ENCODE assay signal across 8 cellular contexts in genomic region chr13:45370922-45371406, GRCh38.
A peak's percentile ranks its signal among the peaks of the same experiment; 100 is the strongest.
DNase-seq lines count a peak whose midpoint lies in the region.

No MANE protein-coding gene starts in this region.

- DNase-seq in SIG-M5 treated with dmso at 0.1 percent for 504 hours (lab: John Stamatoyannopoulos, UW; ENCODE audit: unreplicated experiment), result peak; percentile 20
- no peak for DNase-seq in SIG-M5 (lab: John Stamatoyannopoulos, UW)
- peak; percentile 61 for DNase-seq in activated CD4-positive, CD25-positive, alpha-beta regulatory T cell treated with anti-CD3 and anti-CD28 coated beads, Interleukin-2, amount 50 U/mL, for 72 hours
- peak; percentile 39 for DNase-seq in cerebellar cortex (ENCODE audit: low spot score)
- peak; percentile 71 for DNase-seq in kidney glomerular epithelial cell (lab: John Stamatoyannopoulos, UW)
- peak; percentile 30 for DNase-seq in stimulated activated CD4-positive, alpha-beta T cell treated with anti-CD3 and anti-CD28 coated beads, Interleukin-1b, Interleukin-23, amount 100 ng/mL, for 48 hours
- DNase-seq in NOMO-1 treated with dmso at 0.1 percent for 144 hours (lab: John Stamatoyannopoulos, UW; ENCODE audit: unreplicated experiment), result no peak
- no peak for DNase-seq in NCI-H510A treated with DMSO at 0.1 percent for 48 hours (lab: John Stamatoyannopoulos, UW)

Comparison
In these comparisons a context has a peak if more than half of its experiments do, and no peak if none do; other contexts are left out.
1. DNase-seq: peak in SIG-M5 treated with dmso at 0.1 percent for 504 hours (single experiment), activated CD4-positive, CD25-positive, alpha-beta regulatory T cell treated with anti-CD3 and anti-CD28 coated beads, Interleukin-2, amount 50 U/mL, for 72 hours (single experiment), cerebellar cortex (single experiment), kidney glomerular epithelial cell (single experiment) and stimulated activated CD4-positive, alpha-beta T cell treated with anti-CD3 and anti-CD28 coated beads, Interleukin-1b, Interleukin-23, amount 100 ng/mL, for 48 hours (single experiment); none in SIG-M5 (single experiment), NOMO-1 treated with dmso at 0.1 percent for 144 hours (single experiment) and NCI-H510A treated with DMSO at 0.1 percent for 48 hours (single experiment).